Comparison of ENCODE assay signal across 14 cellular contexts in the genomic region with DNA sequence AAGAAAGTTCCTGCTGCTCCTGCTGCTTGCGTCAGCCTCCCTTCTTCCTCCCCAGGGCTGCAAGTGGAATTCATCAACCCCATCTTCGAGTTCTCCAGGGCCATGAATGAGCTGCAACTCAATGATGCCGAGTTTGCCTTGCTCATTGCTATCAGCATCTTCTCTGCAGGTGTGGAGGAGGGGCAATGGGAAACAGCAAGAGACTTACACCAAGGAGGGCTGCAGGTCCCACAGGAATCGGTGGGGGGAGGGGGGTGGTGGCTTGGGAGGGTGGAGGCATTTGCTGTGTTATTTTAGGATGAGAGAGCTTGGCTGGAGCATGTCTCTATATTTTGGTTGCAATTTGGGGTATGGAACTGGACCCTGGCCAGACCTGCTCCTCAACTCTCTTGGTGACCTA. TPM values are rescaled to one million over a fixed set of nuclear protein-coding genes. Genes with fewer than 3 reads are reported as not detected.
DNase-seq lines count a peak whose midpoint lies in the region; ATAC-seq, FAIRE-seq and TF ChIP-seq lines count a peak whose summit lies in the region.
"Had no signal": no experiment of that assay in that cellular context is flagged by ENCODE, and none has a peak within 500 bp of the region (broad histone marks: within the 10 kb centered on the region; RNA-seq: fewer than 3 reads in every experiment).

No MANE protein-coding gene starts in this region.

- no peak overlapping the region for H3K23ac ChIP-seq in H1 (ENCODE audit: insufficient read length)

- no peak for TF ChIP-seq EP300 in H1 (IDR thresholded peaks at IDR 0.05; ENCODE audit: borderline replicate concordance in 1 of 2, low read depth in 2 of 2, low read length in 2 of 2)

- TF ChIP-seq RAD21 in H1 (IDR thresholded peaks at IDR 0.05 in 1 of 2, conservative IDR thresholded peaks at IDR 0.05 in 1 of 2; ENCODE audit: low read depth in 2 of 2, low read length in 2 of 2) = no peak

- no peaks in the 10 kb centered on the region for H3K36me3 ChIP-seq in CD8-positive, alpha-beta memory T cell (ENCODE audit: insufficient read depth, low read length)
- no peaks in the 10 kb centered on the region for H3K36me3 ChIP-seq in RWPE2 (ENCODE audit: low read depth)
- no peaks in the 10 kb centered on the region for H3K36me3 ChIP-seq in H1 (ENCODE audit: control insufficient read depth in 2 of 4, insufficient read depth in 4 of 4, low read length in 3 of 4)
- no peaks in the 10 kb centered on the region for H3K36me3 ChIP-seq in Karpas-422 (ENCODE audit: insufficient read depth, low read length)

- 49% methylated on average over 4 of the region's 4 CpGs; no CpG with 5 or more reads in 1 of the 2 experiments for WGBS in H1 (ENCODE audit: extremely low coverage in 1 of 2, insufficient coverage in 1 of 2, insufficient read length in 1 of 2, insufficient replicate concordance in 2 of 2, low coverage in 1 of 2, low lambda C conversion rate in 2 of 2, missing lambda C conversion rate in 1 of 2), 2 experiments

- H3K4me3 Mint-ChIP-seq in CD8-positive, alpha-beta memory T cell = peak overlapping the region; percentile 43 to 93 (median 83)

- peak overlapping the region; percentile 69; the same call in 1 of the 2 replicates for H2BK20ac ChIP-seq in H1 (ENCODE audit: low read length)

- H2BK120ac ChIP-seq in H1 (replicated peaks; ENCODE audit: low read depth, low read length) = no peak overlapping the region

- H3K9me2 ChIP-seq in Karpas-422 (replicated peaks; ENCODE audit: insufficient read depth, low read length) = no peaks in the 10 kb centered on the region

- H3K56ac ChIP-seq in H1 (replicated peaks; ENCODE audit: insufficient read length, low read depth, low read length) = no peak overlapping the region

- no peaks in the 10 kb centered on the region for H3K27me3 Mint-ChIP-seq in CD8-positive, alpha-beta memory T cell
- H3K27me3 Mint-ChIP-seq: effector memory CD8-positive, alpha-beta T cell had no signal

- intact Hi-C loops in posterior vena cava (cut with DNase I) = no loop called here

- ATAC-seq in RWPE2 (ENCODE audit: low read depth) (no peak), GM21528 (IDR thresholded peaks at IDR 0.05; ENCODE audit: low FRiP score, unreplicated experiment) (no peak)
- ATAC-seq: effector memory CD8-positive, alpha-beta T cell; stimulated activated naive CD8-positive, alpha-beta T cell treated with anti-CD3 and anti-CD28 coated beads, Interleukin-15, Interleukin-2, amounts not matched to agents 100 U/mL and 50 U/mL, for 24 hours had no signal

- POLR2A ChIA-PET in CD8-positive, alpha-beta memory T cell (lab: Charles Lee) = interaction anchor here (1.4 kb wide), 2 partner anchors 19 to 53 kb away, joined by 4 to 7 read pairs; a partner anchor contains a TSS
- POLR2A ChIA-PET in H1 (lab: Charles Lee; ENCODE audit: partially characterized antibody) = interaction anchor here (0.8 to 3.1 kb wide), 12 partner anchors 9 to 170 kb away, joined by 3 to 35 read pairs (median 4); a partner anchor contains a TSS

- H3K4me3 ChIP-seq in CD8-positive, alpha-beta memory T cell (ENCODE audit: low read length) = no peak overlapping the region
- H3K4me3 ChIP-seq in RWPE2 (ENCODE audit: severe bottlenecking) (no peak overlapping the region), H1 (ENCODE audit: extremely low read depth in 1 of 4, insufficient read depth in 2 of 4, low read depth in 3 of 4, low read length in 4 of 4) (peak overlapping the region in 1 of 4 experiments; percentile 93; a peak in 3 of 8 replicates), Karpas-422 (ENCODE audit: low read length) (no peak overlapping the region)

- H2BK5ac ChIP-seq in H1 (ENCODE audit: low read depth, low read length) = peak overlapping the region; percentile 98; the same call in 1 of the 2 replicates

- peaks cover 15% of the 10 kb centered on the region for H3K79me1 ChIP-seq in H1 (ENCODE audit: low read depth, low read length)

- H3K9me3 ChIP-seq in CD8-positive, alpha-beta memory T cell (ENCODE audit: low read length) = no peaks in the 10 kb centered on the region
- no peaks in the 10 kb centered on the region for H3K9me3 ChIP-seq in RWPE2 (ENCODE audit: severe bottlenecking)
- H3K9me3 ChIP-seq in H1 (ENCODE audit: insufficient read depth in 2 of 2, low read depth in 1 of 2, low read length in 1 of 2) = no peaks in the 10 kb centered on the region
- H3K9me3 ChIP-seq in Karpas-422 (ENCODE audit: low read length) = no peaks in the 10 kb centered on the region

- peaks cover 40 to 52% (median 43%) of the 10 kb centered on the region in 3 donors for H3K4me1 Mint-ChIP-seq in CD8-positive, alpha-beta memory T cell

- H3K18ac ChIP-seq in H1 (ENCODE audit: extremely low read depth, low read length) = peak overlapping the region; percentile 89; the same call in 1 of the 2 replicates

- peaks cover 0 to 9% (median 0%) of the 10 kb centered on the region in 3 donors for H3K36me3 Mint-ChIP-seq in CD8-positive, alpha-beta memory T cell

- no peak overlapping the region for H4K8ac ChIP-seq in H1 (ENCODE audit: extremely low read depth, insufficient read depth, low read length)

- H3K27me3 ChIP-seq in CD8-positive, alpha-beta memory T cell (ENCODE audit: insufficient read depth, low read length, poor library complexity, severe bottlenecking) = no peaks in the 10 kb centered on the region
- H3K27me3 ChIP-seq in RWPE2 (ENCODE audit: insufficient read depth, poor library complexity, severe bottlenecking) = no peaks in the 10 kb centered on the region
- H3K27me3 ChIP-seq in H1 (replicated peaks in 1 of 4; ENCODE audit: control insufficient read depth in 3 of 4, extremely low read depth in 1 of 4, insufficient read depth in 3 of 4, low read length in 3 of 4) = no peaks in the 10 kb centered on the region
- H3K27me3 ChIP-seq in Karpas-422 (ENCODE audit: low read length) = no peaks in the 10 kb centered on the region

- FAIRE-seq in H1 (lab: Jason Lieb, UNC) = no peak
- FAIRE-seq: GM12891 had no signal

- 0 out of 2 replicates have a peak overlapping the region, but pooled peaks have one; percentile 20 for H2AK5ac ChIP-seq in H1 (ENCODE audit: low read depth, low read length)

- H3K4ac ChIP-seq in H1 (replicated peaks; ENCODE audit: insufficient read length, low read depth, low read length) = no peak overlapping the region

- in situ Hi-C loops in ACHN (cut with HindIII; ENCODE audit: low pct_ligation_motif_present, low pct_unique_long_range_greater_than_20kb, low sequenced_read_pairs) = no loop called here

- peak overlapping the region; percentile 89 to 99 for H3K4me2 ChIP-seq in H1 (ENCODE audit: insufficient read depth in 1 of 2, low read depth in 2 of 2, low read length in 2 of 2)
- H3K4me2 ChIP-seq in Karpas-422 (ENCODE audit: low read depth, low read length, poor library complexity, severe bottlenecking) = no peak overlapping the region

- peaks cover 13% of the 10 kb centered on the region for H3K23me2 ChIP-seq in H1 (ENCODE audit: low read depth, low read length)

- H2BK15ac ChIP-seq in H1 (ENCODE audit: low read length) = no peak overlapping the region

- CTCF ChIA-PET in CD8-positive, alpha-beta memory T cell (lab: Charles Lee) = interaction anchor here (1.2 to 1.6 kb wide), 3 partner anchors 11 to 106 kb away, joined by 3 to 4 read pairs (median 3); a partner anchor contains a TSS
- CTCF ChIA-PET in H1 (lab: Charles Lee; ENCODE audit: partially characterized antibody) = interaction anchor here (0.6 to 3.2 kb wide), 9 partner anchors 9 to 90 kb away, joined by 3 to 36 read pairs (median 4); a partner anchor contains a TSS

- peak overlapping the region; percentile 4 for H4K5ac ChIP-seq in H1 (ENCODE audit: insufficient read length, low read depth, low read length)

- H3K79me2 ChIP-seq in H1 (ENCODE audit: control insufficient read depth in 1 of 2, insufficient read depth in 2 of 2, low read length in 2 of 2) = peaks cover 0 to 25% of the 10 kb centered on the region in 2 experiments; a peak in 3 of 4 replicates
- H3K79me2 ChIP-seq in Karpas-422 (ENCODE audit: low read length) = peaks cover 25% of the 10 kb centered on the region

- H3K27ac ChIP-seq in CD8-positive, alpha-beta memory T cell (ENCODE audit: low read depth, low read length) = peak overlapping the region; percentile 83
- H3K27ac ChIP-seq in RWPE2 (ENCODE audit: poor library complexity, severe bottlenecking) = peak overlapping the region; percentile 73
- no peak overlapping the region; the same call in 1 of the 2 replicates for H3K27ac ChIP-seq in H1 (ENCODE audit: low read depth, low read length)
- no peak overlapping the region for H3K27ac ChIP-seq in Karpas-422 (ENCODE audit: low read length)

- TF ChIP-seq POLR2A in H1 (IDR thresholded peaks at IDR 0.05; ENCODE audit: control extremely low read depth in 1 of 2, low read depth in 2 of 2, low read length in 2 of 2) = no peak

- H2AFZ ChIP-seq in H1 (ENCODE audit: low read length) = no peak overlapping the region
- no peak overlapping the region for H2AFZ ChIP-seq in Karpas-422 (ENCODE audit: low read length)

- TF ChIP-seq CTCF in RWPE2 (IDR thresholded peaks at IDR 0.05; ENCODE audit: poor library complexity, severe bottlenecking) (no peak), H1 (IDR thresholded peaks at IDR 0.05; ENCODE audit: control extremely low read depth in 1 of 3, insufficient read depth in 1 of 3, low read depth in 1 of 3, low read length in 3 of 3) (no peak)

- H3K9me3 Mint-ChIP-seq in CD8-positive, alpha-beta memory T cell = no peaks in the 10 kb centered on the region
- H3K9me3 Mint-ChIP-seq: effector memory CD8-positive, alpha-beta T cell had no signal

- peak overlapping the region in 7 of 8 donors; percentile 29 to 94 (median 89) for H3K27ac Mint-ChIP-seq in CD8-positive, alpha-beta memory T cell

- H2BK12ac ChIP-seq in H1 (ENCODE audit: low read depth, low read length) = peak overlapping the region; percentile 44; the same call in 1 of the 2 replicates

- H3K4me1 ChIP-seq in CD8-positive, alpha-beta memory T cell (ENCODE audit: insufficient read depth, low read length) = peaks cover 32% of the 10 kb centered on the region
- peaks cover 17% of the 10 kb centered on the region for H3K4me1 ChIP-seq in RWPE2 (ENCODE audit: insufficient read depth, poor library complexity, severe bottlenecking)
- H3K4me1 ChIP-seq in H1 (replicated peaks in 1 of 4; ENCODE audit: control insufficient read depth in 3 of 4, insufficient read depth in 4 of 4, low read length in 3 of 4) = peaks cover 14 to 25% (median 17%) of the 10 kb centered on the region in 4 experiments
- peaks cover 52% of the 10 kb centered on the region for H3K4me1 ChIP-seq in Karpas-422 (ENCODE audit: low read length)

- DNase-seq in CD8-positive, alpha-beta memory T cell = no peak
- DNase-seq in RWPE2 (ENCODE audit: low spot score) (no peak), H1 (ENCODE audit: low read depth in 1 of 2, low spot score in 2 of 2) (no peak), posterior vena cava (ENCODE audit: low spot score) (peak; percentile 63), Karpas-422 (no peak), kidney glomerular epithelial cell (lab: John Stamatoyannopoulos, UW) (no peak), ACHN (no peak)
- DNase-seq: activated effector memory CD4-positive, alpha-beta T cell treated with Interleukin-2 at 50 U/mL for 16 hours; DMS153; effector memory CD8-positive, alpha-beta T cell; NCI-H1436; stimulated activated naive CD8-positive, alpha-beta T cell treated with anti-CD3 and anti-CD28 coated beads, Interleukin-15, Interleukin-2, amounts not matched to agents 100 U/mL and 50 U/mL, for 24 hours had no signal

- H4K20me1 ChIP-seq in H1 (replicated peaks in 1 of 2; ENCODE audit: control insufficient read depth in 1 of 2, insufficient read depth in 2 of 2, low read length in 2 of 2) = peaks cover 8 to 13% of the 10 kb centered on the region in 2 experiments
- peaks cover 23% of the 10 kb centered on the region for H4K20me1 ChIP-seq in Karpas-422 (ENCODE audit: insufficient read depth, low read depth, low read length)

- H3K9ac ChIP-seq in H1 (replicated peaks in 1 of 4; ENCODE audit: extremely low read depth in 1 of 4, low read depth in 3 of 4, low read length in 3 of 4) (peak overlapping the region in 1 of 4 experiments; percentile 4; a peak in 1 of 7 replicates), Karpas-422 (ENCODE audit: low read length) (no peak overlapping the region)

- no peak overlapping the region for H4K91ac ChIP-seq in H1 (replicated peaks; ENCODE audit: insufficient read length, low read length)

- H3K14ac ChIP-seq in H1 (ENCODE audit: insufficient read length) = no peak overlapping the region

RNA-seq across cellular contexts. Expression of a gene that starts 2.1 kb away (rescaled TPM):
- total RNA-seq in CD8-positive, alpha-beta memory T cell = 10 to 100 TPM; 62.1 to 65.7 TPM
- polyA plus RNA-seq in CD8-positive, alpha-beta memory T cell = 30.5 TPM
- 43.7 and 45.4 TPM in 2 replicates for total RNA-seq in H1 (2021; fragmentation: NEBNext Ultra II Directional; extraction: Animal tissue kit (Norgen Biotek cat#: 25700))
- polyA plus RNA-seq in H1 (2011; rRNA removed) = 32.5 and 48.3 TPM in 2 replicates
- polyA plus RNA-seq in H1 (2011; cell fraction: cytosol; rRNA removed) = 26.6 TPM
- 91.6 TPM for polyA plus RNA-seq in H1 (2011; cell fraction: nucleus; rRNA removed)
- 33.0 to 36.2 TPM (median 35.4 TPM) in 4 replicates for polyA plus RNA-seq in H1 (2012, experiment 1 of 2)
- 16.8 TPM for polyA plus RNA-seq in H1 (2012, experiment 2 of 2)
- polyA plus RNA-seq in H1 (2013, experiment 1 of 2) = 19.3 TPM
- 17.0 TPM for polyA plus RNA-seq in H1 (2013, experiment 2 of 2)
- polyA minus RNA-seq in H1 (2011; rRNA and poly(A)+ RNA removed) = 76.0 and 80.1 TPM in 2 replicates
- polyA minus RNA-seq in H1 (2011; cell fraction: cytosol; rRNA and poly(A)+ RNA removed) = 22.5 TPM
- polyA minus RNA-seq in H1 (2011; cell fraction: nucleus; rRNA and poly(A)+ RNA removed) = 48.9 TPM
- total RNA-seq in posterior vena cava = 10 to 100 TPM; 32.4 to 32.5 TPM
- total RNA-seq in Karpas-422 (2014; rRNA removed; shearing (Covaris generic); ENCODE audit: low replicate concordance) = 31.2 and 53.5 TPM in 2 replicates

RNA-seq across cellular contexts. Expression of a gene that starts 10.1 kb away (rescaled TPM):
- total RNA-seq in CD8-positive, alpha-beta memory T cell = 10 to 100 TPM in 1 of 2 experiments, 1 to 10 TPM in 1; 9.6 to 13.6 TPM
- polyA plus RNA-seq in CD8-positive, alpha-beta memory T cell = 3.7 TPM
- total RNA-seq in H1 (2021; fragmentation: NEBNext Ultra II Directional; extraction: Animal tissue kit (Norgen Biotek cat#: 25700)) = 19.9 and 21.2 TPM in 2 replicates
- 42.1 and 51.5 TPM in 2 replicates for polyA plus RNA-seq in H1 (2011; rRNA removed)
- 39.9 TPM for polyA plus RNA-seq in H1 (2011; cell fraction: cytosol; rRNA removed)
- polyA plus RNA-seq in H1 (2011; cell fraction: nucleus; rRNA removed) = 58.5 TPM
- 24.9 to 28.6 TPM (median 27.6 TPM) in 4 replicates for polyA plus RNA-seq in H1 (2012, experiment 1 of 2)
- 19.2 TPM for polyA plus RNA-seq in H1 (2012, experiment 2 of 2)
- 11.7 TPM for polyA plus RNA-seq in H1 (2013, experiment 1 of 2)
- 11.6 TPM for polyA plus RNA-seq in H1 (2013, experiment 2 of 2)
- polyA minus RNA-seq in H1 (2011; rRNA and poly(A)+ RNA removed) = 34.2 and 36.4 TPM in 2 replicates
- polyA minus RNA-seq in H1 (2011; cell fraction: cytosol; rRNA and poly(A)+ RNA removed) = 18.3 TPM
- polyA minus RNA-seq in H1 (2011; cell fraction: nucleus; rRNA and poly(A)+ RNA removed) = 18.3 TPM
- 10 to 100 TPM; 11.9 to 24.8 TPM for total RNA-seq in posterior vena cava
- 6.9 and 15.8 TPM in 2 replicates for total RNA-seq in Karpas-422 (2014; rRNA removed; shearing (Covaris generic); ENCODE audit: low replicate concordance)

RNA-seq across cellular contexts. Expression of a gene that starts 19.2 kb away (rescaled TPM):
- 10 to 100 TPM; 24.1 to 24.5 TPM for total RNA-seq in CD8-positive, alpha-beta memory T cell
- 14.6 TPM for polyA plus RNA-seq in CD8-positive, alpha-beta memory T cell
- 17.8 and 18.9 TPM in 2 replicates for total RNA-seq in H1 (2021; fragmentation: NEBNext Ultra II Directional; extraction: Animal tissue kit (Norgen Biotek cat#: 25700))
- polyA plus RNA-seq in H1 (2011; rRNA removed) = 19.8 and 24.4 TPM in 2 replicates
- polyA plus RNA-seq in H1 (2011; cell fraction: cytosol; rRNA removed) = 13.4 TPM
- 39.9 TPM for polyA plus RNA-seq in H1 (2011; cell fraction: nucleus; rRNA removed)
- polyA plus RNA-seq in H1 (2012, experiment 1 of 2) = 12.4 to 23.5 TPM (median 21.2 TPM) in 4 replicates
- polyA plus RNA-seq in H1 (2012, experiment 2 of 2) = 14.1 TPM
- 21.3 TPM for polyA plus RNA-seq in H1 (2013, experiment 1 of 2)
- polyA plus RNA-seq in H1 (2013, experiment 2 of 2) = 21.1 TPM
- polyA minus RNA-seq in H1 (2011; rRNA and poly(A)+ RNA removed) = 21.8 and 29.4 TPM in 2 replicates
- polyA minus RNA-seq in H1 (2011; cell fraction: cytosol; rRNA and poly(A)+ RNA removed) = 19.7 TPM
- 36.9 TPM for polyA minus RNA-seq in H1 (2011; cell fraction: nucleus; rRNA and poly(A)+ RNA removed)
- total RNA-seq in posterior vena cava = 10 to 100 TPM; 18.0 to 25.1 TPM
- 20.7 and 42.1 TPM in 2 replicates for total RNA-seq in Karpas-422 (2014; rRNA removed; shearing (Covaris generic); ENCODE audit: low replicate concordance)

RNA-seq across cellular contexts. Expression of a gene that starts 53.1 kb away (rescaled TPM):
- 100 to 1,000 TPM; 170 to 172 TPM for total RNA-seq in CD8-positive, alpha-beta memory T cell
- 34.4 TPM for polyA plus RNA-seq in CD8-positive, alpha-beta memory T cell
- total RNA-seq in H1 (2021; fragmentation: NEBNext Ultra II Directional; extraction: Animal tissue kit (Norgen Biotek cat#: 25700)) = 65.2 and 70.7 TPM in 2 replicates
- polyA plus RNA-seq in H1 (2011; rRNA removed) = 97.2 and 112 TPM in 2 replicates
- polyA plus RNA-seq in H1 (2011; cell fraction: cytosol; rRNA removed) = 130 TPM
- 209 TPM for polyA plus RNA-seq in H1 (2011; cell fraction: nucleus; rRNA removed)
- 122 to 126 TPM (median 125 TPM) in 4 replicates for polyA plus RNA-seq in H1 (2012, experiment 1 of 2)
- 123 TPM for polyA plus RNA-seq in H1 (2012, experiment 2 of 2)
- 56.8 TPM for polyA plus RNA-seq in H1 (2013, experiment 1 of 2)
- 53.9 TPM for polyA plus RNA-seq in H1 (2013, experiment 2 of 2)
- 82.9 and 91.7 TPM in 2 replicates for polyA minus RNA-seq in H1 (2011; rRNA and poly(A)+ RNA removed)
- 45.6 TPM for polyA minus RNA-seq in H1 (2011; cell fraction: cytosol; rRNA and poly(A)+ RNA removed)
- polyA minus RNA-seq in H1 (2011; cell fraction: nucleus; rRNA and poly(A)+ RNA removed) = 87.7 TPM
- 10 to 100 TPM; 30.1 to 31.5 TPM for total RNA-seq in posterior vena cava
- 21.1 and 26.4 TPM in 2 replicates for total RNA-seq in Karpas-422 (2014; rRNA removed; shearing (Covaris generic); ENCODE audit: low replicate concordance)

Comparison
In these comparisons a context has a peak if more than half of its experiments do, and no peak if none do; other contexts are left out.
1. H3K27ac ChIP-seq: peak in CD8-positive, alpha-beta memory T cell (single experiment) and RWPE2 (single experiment); none in H1 (single experiment) and Karpas-422 (single experiment).